ENCODE assay signal across 8 cellular contexts in the genomic region with DNA sequence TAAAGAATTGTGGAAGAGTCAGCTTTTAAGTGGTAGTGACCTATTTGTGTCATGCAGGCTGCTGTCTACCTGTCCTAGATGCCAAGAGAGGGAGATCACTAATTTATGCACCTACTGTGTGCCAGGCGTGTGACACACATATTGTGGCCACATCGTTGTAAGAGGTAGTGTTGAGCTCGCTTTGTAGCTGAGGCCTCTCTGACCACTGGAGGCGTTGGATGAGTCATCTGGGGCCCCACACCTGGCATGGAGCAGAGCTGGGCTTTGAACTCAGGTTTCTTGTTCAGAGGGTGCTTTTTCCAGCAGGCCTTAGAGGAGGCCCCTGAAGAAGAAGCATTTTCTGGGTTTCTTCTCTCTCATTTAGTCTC. TPM values are rescaled to one million over a fixed set of nuclear protein-coding genes. Genes with fewer than 3 reads are reported as not detected.
DNase-seq lines count a peak whose midpoint lies in the region; ATAC-seq and TF ChIP-seq lines count a peak whose summit lies in the region.

No MANE protein-coding gene starts in this region.

- H3K4me1 Mint-ChIP-seq in CD4-positive, CD25-positive, alpha-beta regulatory T cell, result peaks cover 6 to 45% (median 37%) of the 10 kb centered on the region in 4 donors
- peaks cover 13% of the 10 kb centered on the region for H3K4me1 Mint-ChIP-seq in endothelial cell (ENCODE audit: unreplicated experiment)
- peaks cover 24% of the 10 kb centered on the region for H3K4me1 Mint-ChIP-seq in progenitor cell of endocrine pancreas (ENCODE audit: low read depth)

- ATAC-seq in CD4-positive, CD25-positive, alpha-beta regulatory T cell (ENCODE audit: low read depth in 2 of 2), result peak; percentile 53 to 60
- ATAC-seq in GM19455 (IDR thresholded peaks at IDR 0.05; ENCODE audit: unreplicated experiment), result peak; percentile 83
- ATAC-seq in HG03469 (IDR thresholded peaks at IDR 0.05; ENCODE audit: unreplicated experiment), result peak; percentile 71

- peaks cover 16% of the 10 kb centered on the region for H3K36me3 Mint-ChIP-seq in CD4-positive, CD25-positive, alpha-beta regulatory T cell
- H3K36me3 Mint-ChIP-seq in endothelial cell (ENCODE audit: low read depth, unreplicated experiment), result peaks cover 9% of the 10 kb centered on the region
- no peaks in the 10 kb centered on the region for H3K36me3 Mint-ChIP-seq in progenitor cell of endocrine pancreas (ENCODE audit: insufficient read depth)

- H3K9me3 Mint-ChIP-seq in CD4-positive, CD25-positive, alpha-beta regulatory T cell, result no peaks in the 10 kb centered on the region
- H3K9me3 Mint-ChIP-seq in endothelial cell (ENCODE audit: unreplicated experiment), result no peaks in the 10 kb centered on the region
- no peaks in the 10 kb centered on the region for H3K9me3 Mint-ChIP-seq in progenitor cell of endocrine pancreas (ENCODE audit: low read depth)

- no peak overlapping the region for H3K27ac ChIP-seq in CD4-positive, CD25-positive, alpha-beta regulatory T cell (ENCODE audit: insufficient read depth, low read length, poor library complexity, severe bottlenecking)

- no peak overlapping the region for H3K4me3 ChIP-seq in CD4-positive, CD25-positive, alpha-beta regulatory T cell (ENCODE audit: low read depth, low read length)

- no peaks in the 10 kb centered on the region for H3K27me3 ChIP-seq in CD4-positive, CD25-positive, alpha-beta regulatory T cell (ENCODE audit: control insufficient read depth, insufficient read depth, low read length)

- H3K4me1 ChIP-seq in CD4-positive, CD25-positive, alpha-beta regulatory T cell (ENCODE audit: control insufficient read depth, insufficient read depth, low read length, poor library complexity, severe bottlenecking), result peaks cover 7% of the 10 kb centered on the region

- H3K27me3 Mint-ChIP-seq in CD4-positive, CD25-positive, alpha-beta regulatory T cell, result no peaks in the 10 kb centered on the region
- H3K27me3 Mint-ChIP-seq in endothelial cell (ENCODE audit: unreplicated experiment) (peaks cover 8% of the 10 kb centered on the region), progenitor cell of endocrine pancreas (no peaks in the 10 kb centered on the region)

- DNase-seq in CD4-positive, CD25-positive, alpha-beta regulatory T cell, result peak in 1 of 3 donors; percentile 77
- DNase-seq in astrocyte of the hippocampus (ENCODE audit: low read depth, low spot score), result peak; percentile 58
- peak; percentile 30 for DNase-seq in stimulated activated CD8-positive, alpha-beta memory T cell treated with anti-CD3 and anti-CD28 coated beads, Interleukin-4, amount 100 ng/mL, for 24 hours (ENCODE audit: low read depth)
- no peak for DNase-seq in endothelial cell (ENCODE audit: low spot score)
- no peak for DNase-seq in progenitor cell of endocrine pancreas (ENCODE audit: low spot score, unreplicated experiment)
- no peak for DNase-seq in NCI-H187 (lab: John Stamatoyannopoulos, UW)

- TF ChIP-seq CTCF in endothelial cell (IDR thresholded peaks at IDR 0.05; ENCODE audit: unreplicated experiment) (no peak), progenitor cell of endocrine pancreas (IDR thresholded peaks at IDR 0.05; ENCODE audit: unreplicated experiment) (no peak)

- peak overlapping the region in 2 of 3 donors; percentile 47 to 79 for H3K27ac Mint-ChIP-seq in CD4-positive, CD25-positive, alpha-beta regulatory T cell
- H3K27ac Mint-ChIP-seq in endothelial cell (ENCODE audit: unreplicated experiment) (no peak overlapping the region), progenitor cell of endocrine pancreas (no peak overlapping the region)

- H3K9me3 ChIP-seq in CD4-positive, CD25-positive, alpha-beta regulatory T cell (ENCODE audit: control insufficient read depth in 2 of 2, low read length in 2 of 2), result no peaks in the 10 kb centered on the region

- H3K36me3 ChIP-seq in CD4-positive, CD25-positive, alpha-beta regulatory T cell (ENCODE audit: control insufficient read depth, insufficient read depth, low read length), result peaks cover 6% of the 10 kb centered on the region

- H3K4me3 Mint-ChIP-seq in CD4-positive, CD25-positive, alpha-beta regulatory T cell, result no peak overlapping the region
- H3K4me3 Mint-ChIP-seq in endothelial cell (ENCODE audit: unreplicated experiment), result no peak overlapping the region
- H3K4me3 Mint-ChIP-seq in progenitor cell of endocrine pancreas (ENCODE audit: low read depth), result no peak overlapping the region

RNA-seq across cellular contexts. Expression of a gene that starts 52.3 kb away (rescaled TPM):
- total RNA-seq in CD4-positive, CD25-positive, alpha-beta regulatory T cell, result 122 TPM
- 10 to 100 TPM; 38.3 to 56.6 (median 40.2) TPM for polyA plus RNA-seq in CD4-positive, CD25-positive, alpha-beta regulatory T cell
- total RNA-seq in endothelial cell (ENCODE audit: unreplicated experiment) (5.8 TPM), progenitor cell of endocrine pancreas (2.1 and 3.1 TPM in 2 replicates)

Comparison
In these comparisons a context has a peak if more than half of its experiments do, and no peak if none do; other contexts are left out.
1. DNase-seq: peak in astrocyte of the hippocampus (single experiment) and stimulated activated CD8-positive, alpha-beta memory T cell treated with anti-CD3 and anti-CD28 coated beads, Interleukin-4, amount 100 ng/mL, for 24 hours (single experiment); none in endothelial cell (single experiment), progenitor cell of endocrine pancreas (single experiment) and NCI-H187 (0 of 2).
2. H3K27ac Mint-ChIP-seq: peak in CD4-positive, CD25-positive, alpha-beta regulatory T cell (2 of 3); none in endothelial cell (single experiment) and progenitor cell of endocrine pancreas (single experiment).
3. RNA of a gene that starts 52.3 kb away (total RNA-seq): 122 TPM in CD4-positive, CD25-positive, alpha-beta regulatory T cell (single experiment); 5.8 TPM in endothelial cell (single experiment) and 2.1 to 3.1 TPM in progenitor cell of endocrine pancreas; every median in the first group is over 10 times any median in the second.
4. Peak in every context shown above with its lines, with median percentiles within 50 percentile points of each other: ATAC-seq.